ENCODE assay signal across 8 cellular contexts in genomic region chr1:44217809-44218410, GRCh38. TPM values are rescaled to one million over a fixed set of nuclear protein-coding genes. Genes with fewer than 3 reads are reported as not detected.
DNase-seq lines count a peak whose midpoint lies in the region; ATAC-seq and TF ChIP-seq lines count a peak whose summit lies in the region.

No MANE protein-coding gene starts in this region.

- no peaks in the 10 kb centered on the region for H3K9me3 Mint-ChIP-seq in activated CD4-positive, alpha-beta T cell treated with anti-CD3 and anti-CD28 coated beads, Interleukin-2, amount 10 ng/mL, durations not matched to agents 24 days and 14 days

- CTCF ChIA-PET in BJ (lab: Yijun Ruan, JAX), result interaction anchor here (0.7 to 8.6 kb wide), 47 partner anchors 10 to 435 kb away, joined by 3 to 88 read pairs (median 4); no protein-coding TSS in a partner anchor
- CTCF ChIA-PET in HEK293 (lab: Yijun Ruan, JAX), result interaction anchor here (0.6 to 3.8 kb wide), 57 partner anchors 10 to 455 kb away, joined by 3 to 31 read pairs (median 5); no protein-coding TSS in a partner anchor

- POLR2A ChIA-PET in BJ (lab: Charles Lee) (interaction anchor here (0.6 kb wide), 1 partner anchor 344 kb away, joined by 6 read pairs; no protein-coding TSS in a partner anchor), HEK293 (lab: Yijun Ruan, JAX) (interaction anchor here (1.3 to 1.4 kb wide), 3 partner anchors 125 to 435 kb away, joined by 3 read pairs; no protein-coding TSS in a partner anchor)

- H3K27me3 ChIP-seq in BJ (ENCODE audit: control insufficient read depth, insufficient read depth, low read length) (no peaks in the 10 kb centered on the region), left lung (no peaks in the 10 kb centered on the region)

- H3K36me3 ChIP-seq in BJ (ENCODE audit: control insufficient read depth, insufficient read depth, low read length) (peaks cover 32% of the 10 kb centered on the region), HEK293 (ENCODE audit: control insufficient read depth in 2 of 2, insufficient read depth in 1 of 2, low read length in 2 of 2) (peaks cover 10 to 87% of the 10 kb centered on the region in 2 experiments), left lung (peaks cover 0 to 75% of the 10 kb centered on the region in 2 donors)

- peaks cover 27% of the 10 kb centered on the region for H3K4me1 Mint-ChIP-seq in activated CD4-positive, alpha-beta T cell treated with anti-CD3 and anti-CD28 coated beads, Interleukin-2, amount 10 ng/mL, durations not matched to agents 24 days and 14 days

- DNase-seq in BJ (ENCODE audit: low read depth) (no peak), NCI-H510A treated with DMSO at 0.1 percent for 48 hours (lab: John Stamatoyannopoulos, UW) (peak; percentile 100), left lung (no peak)
- DNase-seq in activated CD4-positive, alpha-beta T cell treated with anti-CD3 and anti-CD28 coated beads, Interleukin-2, amount 10 ng/mL, durations not matched to agents 24 days and 14 days, result peak; percentile 93
- peak; percentile 65 to 76 for DNase-seq in stimulated activated CD4-positive, alpha-beta T cell treated with anti-CD3 and anti-CD28 coated beads, Interleukin-4, amount 100 ng/mL, for 48 hours (ENCODE audit: low read depth in 2 of 2)

- H3K27ac Mint-ChIP-seq in activated CD4-positive, alpha-beta T cell treated with anti-CD3 and anti-CD28 coated beads, Interleukin-2, amount 10 ng/mL, durations not matched to agents 24 days and 14 days, result no peak overlapping the region

- no peak overlapping the region for H3K4me3 Mint-ChIP-seq in activated CD4-positive, alpha-beta T cell treated with anti-CD3 and anti-CD28 coated beads, Interleukin-2, amount 10 ng/mL, durations not matched to agents 24 days and 14 days

- no peaks in the 10 kb centered on the region for H3K4me1 ChIP-seq in HEK293 (ENCODE audit: control insufficient read depth, insufficient read depth, low read length)
- peaks cover under 1 to 17% of the 10 kb centered on the region in 2 donors for H3K4me1 ChIP-seq in left lung

- ATAC-seq in left lung (peak; percentile 64), GM21717 (IDR thresholded peaks at IDR 0.05; ENCODE audit: unreplicated experiment) (no peak)

- TF ChIP-seq CTCF in BJ (IDR thresholded peaks at IDR 0.05; ENCODE audit: insufficient read depth, low read depth, low read length) (peak; percentile 92), HEK293 (tag by site-specific recombination; IDR thresholded peaks at IDR 0.05) (peak; percentile 83), left lung (IDR thresholded peaks at IDR 0.05) (peak; percentile 72 to 94)

- intact Hi-C loops in activated CD4-positive, alpha-beta T cell treated with anti-CD3 and anti-CD28 coated beads, Interleukin-2, amount 10 ng/mL, durations not matched to agents 24 days and 14 days (cut with micrococcal nuclease), result loop anchor here (1.0 to 10.0 kb wide), 3 partner anchors 100 to 379 kb away; no protein-coding TSS in a partner anchor
- intact Hi-C loops in left lung (cut with DNase I), result no loop called here

- no peak overlapping the region for H3K27ac ChIP-seq in HEK293 (ENCODE audit: extremely low read depth, low read depth, low read length)
- peak overlapping the region; percentile 3 for H3K27ac ChIP-seq in cingulate gyrus (ENCODE audit: low read depth, low read length)
- no peak overlapping the region for H3K27ac ChIP-seq in left lung

- no peaks in the 10 kb centered on the region for H3K27me3 Mint-ChIP-seq in activated CD4-positive, alpha-beta T cell treated with anti-CD3 and anti-CD28 coated beads, Interleukin-2, amount 10 ng/mL, durations not matched to agents 24 days and 14 days

- H3K9me3 ChIP-seq in HEK293 (ENCODE audit: control insufficient read depth, insufficient read depth, low read depth, low read length) (no peaks in the 10 kb centered on the region), left lung (no peaks in the 10 kb centered on the region)

- H3K36me3 Mint-ChIP-seq in activated CD4-positive, alpha-beta T cell treated with anti-CD3 and anti-CD28 coated beads, Interleukin-2, amount 10 ng/mL, durations not matched to agents 24 days and 14 days (ENCODE audit: low read depth), result peaks cover 46% of the 10 kb centered on the region

- H3K4me3 ChIP-seq in BJ (ENCODE audit: low read depth, low read length) (no peak overlapping the region), HEK293 (ENCODE audit: low read depth, low read length) (no peak overlapping the region), left lung (no peak overlapping the region)

TF ChIP-seq in HEK293, 187 proteins besides CTCF, POLR2A, EP300 and RAD21 (continues in another document):
- TF ChIP-seq ZNF837 (tag by site-specific recombination; IDR thresholded peaks at IDR 0.05) (no peak), ZNF169 (tag by site-specific recombination; IDR thresholded peaks at IDR 0.05) (no peak), ZEB2 (tag by site-specific recombination; IDR thresholded peaks at IDR 0.05) (no peak), KLF7 (tag by site-specific recombination; IDR thresholded peaks at IDR 0.05; ENCODE audit: borderline replicate concordance) (no peak), ZNF626 (tag by site-specific recombination; IDR thresholded peaks at IDR 0.05) (no peak), ZNF600 (tag by site-specific recombination; IDR thresholded peaks at IDR 0.05) (no peak), ZFP37 (tag by site-specific recombination; IDR thresholded peaks at IDR 0.05) (0 out of 2 replicates have a peak, but pooled peaks have one; percentile 24), ZFP69B (tag by site-specific recombination; IDR thresholded peaks at IDR 0.05) (peak; percentile 73), ZNF202 (tag by site-specific recombination; IDR thresholded peaks at IDR 0.05; ENCODE audit: borderline replicate concordance) (no peak), HOXC10 (CRISPR knock-in tag; IDR thresholded peaks at IDR 0.05) (no peak), ZNF548 (tag by site-specific recombination; IDR thresholded peaks at IDR 0.05) (no peak), ZNF157 (tag by site-specific recombination; IDR thresholded peaks at IDR 0.05) (no peak), TRIM28 (IDR thresholded peaks at IDR 0.05; ENCODE audit: borderline replicate concordance, low read length) (no peak), ZNF391 (tag by site-specific recombination; IDR thresholded peaks at IDR 0.05; ENCODE audit: borderline replicate concordance, low read depth) (no peak), MZF1 (tag by site-specific recombination; IDR thresholded peaks at IDR 0.05; ENCODE audit: borderline replicate concordance) (no peak), RBAK (tag by site-specific recombination; IDR thresholded peaks at IDR 0.05) (no peak), ZNF112 (tag by site-specific recombination; IDR thresholded peaks at IDR 0.05) (no peak), ZNF521 (tag by site-specific recombination; IDR thresholded peaks at IDR 0.05) (no peak), ZNF311 (tag by site-specific recombination; IDR thresholded peaks at IDR 0.05; ENCODE audit: borderline replicate concordance) (no peak), ZNF132 (tag by site-specific recombination; IDR thresholded peaks at IDR 0.05; ENCODE audit: borderline replicate concordance) (no peak), TCF7L2 (IDR thresholded peaks at IDR 0.05; ENCODE audit: borderline replicate concordance, low read depth, low read length) (no peak), ZNF10 (tag by site-specific recombination; IDR thresholded peaks at IDR 0.05) (no peak), ZNF148 (tag by site-specific recombination; IDR thresholded peaks at IDR 0.05; ENCODE audit: borderline replicate concordance) (no peak), ZNF610 (tag by site-specific recombination; IDR thresholded peaks at IDR 0.05; ENCODE audit: borderline replicate concordance) (no peak), OVOL3 (tag by site-specific recombination; IDR thresholded peaks at IDR 0.05) (no peak), ZBTB8A (tag by site-specific recombination; IDR thresholded peaks at IDR 0.05) (no peak)
- TF ChIP-seq, protein P1, sequence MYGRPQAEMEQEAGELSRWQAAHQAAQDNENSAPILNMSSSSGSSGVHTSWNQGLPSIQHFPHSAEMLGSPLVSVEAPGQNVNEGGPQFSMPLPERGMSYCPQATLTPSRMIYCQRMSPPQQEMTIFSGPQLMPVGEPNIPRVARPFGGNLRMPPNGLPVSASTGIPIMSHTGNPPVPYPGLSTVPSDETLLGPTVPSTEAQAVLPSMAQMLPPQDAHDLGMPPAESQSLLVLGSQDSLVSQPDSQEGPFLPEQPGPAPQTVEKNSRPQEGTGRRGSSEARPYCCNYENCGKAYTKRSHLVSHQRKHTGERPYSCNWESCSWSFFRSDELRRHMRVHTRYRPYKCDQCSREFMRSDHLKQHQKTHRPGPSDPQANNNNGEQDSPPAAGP (tag by site-specific recombination; IDR thresholded peaks at IDR 0.05), result no peak

RNA-seq across cellular contexts. Expression of gene DMAP1, which starts 4.6 kb away (rescaled TPM):
- 32.4 and 45.1 TPM in 2 replicates for polyA plus RNA-seq in BJ (2011; rRNA removed)
- 34.6 and 42.4 TPM in 2 replicates for polyA minus RNA-seq in BJ (2011; rRNA and poly(A)+ RNA removed)
- 34.1 and 36.0 TPM in 2 replicates for total RNA-seq in activated CD4-positive, alpha-beta T cell treated with anti-CD3 and anti-CD28 coated beads, Interleukin-2, amount 10 ng/mL, durations not matched to agents 24 days and 14 days
- 10 to 100 TPM; 25.6 to 32.5 TPM for total RNA-seq in left lung

Comparison
In these comparisons a context has a peak if more than half of its experiments do, and no peak if none do; other contexts are left out.
1. DNase-seq: peak in NCI-H510A treated with DMSO at 0.1 percent for 48 hours (single experiment), activated CD4-positive, alpha-beta T cell treated with anti-CD3 and anti-CD28 coated beads, Interleukin-2, amount 10 ng/mL, durations not matched to agents 24 days and 14 days (single experiment) and stimulated activated CD4-positive, alpha-beta T cell treated with anti-CD3 and anti-CD28 coated beads, Interleukin-4, amount 100 ng/mL, for 48 hours (2 of 2); none in BJ (single experiment) and left lung (0 of 2).
2. Peak in every context shown above with its lines, with median percentiles within 50 percentile points of each other: CTCF ChIP-seq.